8 cellular contexts compared by ENCODE assay signal in the genomic region with DNA sequence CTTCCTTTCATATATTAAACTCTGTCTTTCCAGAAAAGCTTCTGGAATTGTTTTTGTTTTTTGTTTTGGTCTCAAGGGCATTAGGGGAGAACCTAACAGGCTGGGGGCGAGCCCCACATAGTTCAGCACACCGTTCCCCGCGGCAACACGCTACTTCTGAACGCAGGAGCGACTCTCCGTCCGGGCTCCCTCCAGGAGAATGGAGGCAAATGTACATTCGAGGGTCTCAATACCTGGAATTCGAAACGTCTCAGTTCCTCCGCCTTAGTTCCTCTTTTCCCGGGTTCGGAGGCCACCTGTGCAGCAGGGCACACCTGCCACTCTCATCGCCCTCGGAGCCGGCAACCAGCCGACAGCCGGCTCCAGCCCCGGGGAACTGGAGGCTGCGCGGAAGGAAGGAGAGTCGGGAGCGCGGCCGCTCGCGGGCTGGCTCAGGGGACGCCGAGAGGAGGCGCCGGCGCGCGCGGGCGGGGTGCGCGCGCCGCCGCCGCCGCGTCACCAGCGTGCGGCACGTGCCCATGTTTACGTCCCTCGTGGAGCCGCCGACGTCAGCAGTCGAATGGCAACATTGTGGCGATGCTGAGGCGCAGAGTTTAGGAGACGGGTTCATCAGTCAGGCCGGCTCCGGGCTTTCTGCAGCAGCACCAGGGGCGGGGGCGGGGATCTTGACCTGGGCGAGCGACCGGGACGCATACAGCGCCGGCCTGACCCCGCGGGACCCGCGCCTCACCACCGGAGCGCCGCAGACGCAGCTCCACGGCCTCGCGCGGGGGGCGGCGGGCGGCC. TPM values are rescaled to one million over a fixed set of nuclear protein-coding genes. Genes with fewer than 3 reads are reported as not detected.
DNase-seq lines count a peak whose midpoint lies in the region; ATAC-seq and TF ChIP-seq lines count a peak whose summit lies in the region.

A gene with protein sequence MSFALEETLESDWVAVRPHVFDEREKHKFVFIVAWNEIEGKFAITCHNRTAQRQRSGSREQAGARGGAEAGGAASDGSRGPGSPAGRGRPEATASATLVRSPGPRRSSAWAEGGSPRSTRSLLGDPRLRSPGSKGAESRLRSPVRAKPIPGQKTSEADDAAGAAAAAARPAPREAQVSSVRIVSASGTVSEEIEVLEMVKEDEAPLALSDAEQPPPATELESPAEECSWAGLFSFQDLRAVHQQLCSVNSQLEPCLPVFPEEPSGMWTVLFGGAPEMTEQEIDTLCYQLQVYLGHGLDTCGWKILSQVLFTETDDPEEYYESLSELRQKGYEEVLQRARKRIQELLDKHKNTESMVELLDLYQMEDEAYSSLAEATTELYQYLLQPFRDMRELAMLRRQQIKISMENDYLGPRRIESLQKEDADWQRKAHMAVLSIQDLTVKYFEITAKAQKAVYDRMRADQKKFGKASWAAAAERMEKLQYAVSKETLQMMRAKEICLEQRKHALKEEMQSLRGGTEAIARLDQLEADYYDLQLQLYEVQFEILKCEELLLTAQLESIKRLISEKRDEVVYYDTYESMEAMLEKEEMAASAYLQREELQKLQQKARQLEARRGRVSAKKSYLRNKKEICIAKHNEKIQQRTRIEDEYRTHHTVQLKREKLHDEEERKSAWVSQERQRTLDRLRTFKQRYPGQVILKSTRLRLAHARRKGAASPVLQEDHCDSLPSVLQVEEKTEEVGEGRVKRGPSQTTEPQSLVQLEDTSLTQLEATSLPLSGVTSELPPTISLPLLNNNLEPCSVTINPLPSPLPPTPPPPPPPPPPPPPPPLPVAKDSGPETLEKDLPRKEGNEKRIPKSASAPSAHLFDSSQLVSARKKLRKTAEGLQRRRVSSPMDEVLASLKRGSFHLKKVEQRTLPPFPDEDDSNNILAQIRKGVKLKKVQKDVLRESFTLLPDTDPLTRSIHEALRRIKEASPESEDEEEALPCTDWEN (plus strand): TSS at position 554 of the 786 bp plus-strand sequence. CDS start 520 bp downstream, outside the sequence.

- H3K4me1 ChIP-seq in urinary bladder (ENCODE audit: insufficient read depth): no peaks in the 10 kb centered on the region

- intact Hi-C loops in left ventricle myocardium superior (cut with micrococcal nuclease): no loop called here

- DNase-seq in NCI-H1105 (lab: John Stamatoyannopoulos, UW): peak; percentile 62
- DNase-seq in T follicular helper cell (ENCODE audit: low read depth): peak; percentile 85
- peak; percentile 26 to 91 (median 78) for DNase-seq in amygdala (lab: John Stamatoyannopoulos, UW)
- DNase-seq in left ventricle myocardium superior: peak; percentile 93
- peak; percentile 10 for DNase-seq in pulmonary artery endothelial cell (ENCODE audit: low read depth, low spot score)

- TF ChIP-seq POLR2A in GM10847 (IDR thresholded peaks at IDR 0.05; ENCODE audit: extremely low read depth, insufficient read length): peak; percentile 77

- peak; percentile 77 for ATAC-seq in HG02588 (IDR thresholded peaks at IDR 0.05; ENCODE audit: unreplicated experiment)
- peak; percentile 93 for ATAC-seq in left ventricle myocardium superior

- peak within 1 kb of the TSS; percentile 92 for H3K27ac ChIP-seq in urinary bladder (ENCODE audit: low read depth)

- under 1% methylated on average over 83 of the region's 83 CpGs for WGBS in urinary bladder

- H3K36me3 ChIP-seq in urinary bladder (ENCODE audit: insufficient read depth): no peaks in the 10 kb centered on the region

- H3K4me3 ChIP-seq in urinary bladder (ENCODE audit: low read depth, low read length): peak within 1 kb of the TSS; percentile 84

RNA-seq across cellular contexts. Expression of the gene that starts here (rescaled TPM):
- total RNA-seq in left ventricle myocardium superior: 11.7 TPM
- total RNA-seq in pulmonary artery endothelial cell: 8.9 and 10.7 TPM in 2 replicates
- total RNA-seq in urinary bladder: 38.3 TPM
- polyA plus RNA-seq in urinary bladder: 10.4 TPM

Comparison
In these comparisons a context has a peak if more than half of its experiments do, and no peak if none do; other contexts are left out.
1. Peak in every context shown above with its lines: DNase-seq, ATAC-seq, H3K4me3 ChIP-seq and H3K27ac ChIP-seq.
2. DNase-seq: peak in every context shown above with its lines; median percentile 93 in left ventricle myocardium superior; 85 in T follicular helper cell; 78 in amygdala; 62 in NCI-H1105; 10 in pulmonary artery endothelial cell.